1 cellular context compared by ENCODE assay signal in genomic region chr1:3668585-3669300, GRCh38.
A peak's percentile ranks its signal among the peaks of the same experiment; 100 is the strongest.
TF ChIP-seq lines count a peak whose summit lies in the region.

No MANE protein-coding gene starts in this region.

TF ChIP-seq in HepG2, 621 proteins besides CTCF, POLR2A, EP300 and RAD21 (continued from another document and continues in another):
- TF ChIP-seq, protein P1, sequence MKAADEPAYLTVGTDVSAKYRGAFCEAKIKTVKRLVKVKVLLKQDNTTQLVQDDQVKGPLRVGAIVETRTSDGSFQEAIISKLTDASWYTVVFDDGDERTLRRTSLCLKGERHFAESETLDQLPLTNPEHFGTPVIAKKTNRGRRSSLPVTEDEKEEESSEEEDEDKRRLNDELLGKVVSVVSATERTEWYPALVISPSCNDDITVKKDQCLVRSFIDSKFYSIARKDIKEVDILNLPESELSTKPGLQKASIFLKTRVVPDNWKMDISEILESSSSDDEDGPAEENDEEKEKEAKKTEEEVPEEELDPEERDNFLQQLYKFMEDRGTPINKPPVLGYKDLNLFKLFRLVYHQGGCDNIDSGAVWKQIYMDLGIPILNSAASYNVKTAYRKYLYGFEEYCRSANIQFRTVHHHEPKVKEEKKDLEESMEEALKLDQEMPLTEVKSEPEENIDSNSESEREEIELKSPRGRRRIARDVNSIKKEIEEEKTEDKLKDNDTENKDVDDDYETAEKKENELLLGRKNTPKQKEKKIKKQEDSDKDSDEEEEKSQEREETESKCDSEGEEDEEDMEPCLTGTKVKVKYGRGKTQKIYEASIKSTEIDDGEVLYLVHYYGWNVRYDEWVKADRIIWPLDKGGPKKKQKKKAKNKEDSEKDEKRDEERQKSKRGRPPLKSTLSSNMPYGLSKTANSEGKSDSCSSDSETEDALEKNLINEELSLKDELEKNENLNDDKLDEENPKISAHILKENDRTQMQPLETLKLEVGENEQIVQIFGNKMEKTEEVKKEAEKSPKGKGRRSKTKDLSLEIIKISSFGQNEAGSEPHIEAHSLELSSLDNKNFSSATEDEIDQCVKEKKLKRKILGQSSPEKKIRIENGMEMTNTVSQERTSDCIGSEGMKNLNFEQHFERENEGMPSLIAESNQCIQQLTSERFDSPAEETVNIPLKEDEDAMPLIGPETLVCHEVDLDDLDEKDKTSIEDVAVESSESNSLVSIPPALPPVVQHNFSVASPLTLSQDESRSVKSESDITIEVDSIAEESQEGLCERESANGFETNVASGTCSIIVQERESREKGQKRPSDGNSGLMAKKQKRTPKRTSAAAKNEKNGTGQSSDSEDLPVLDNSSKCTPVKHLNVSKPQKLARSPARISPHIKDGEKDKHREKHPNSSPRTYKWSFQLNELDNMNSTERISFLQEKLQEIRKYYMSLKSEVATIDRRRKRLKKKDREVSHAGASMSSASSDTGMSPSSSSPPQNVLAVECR (CRISPR knock-in tag; IDR thresholded peaks at IDR 0.05; ENCODE audit: borderline replicate concordance): peak; percentile 99
- TF ChIP-seq STAT6 (CRISPR knock-in tag; IDR thresholded peaks at IDR 0.05; ENCODE audit: borderline replicate concordance) (no peak), KLF13 (CRISPR knock-in tag; IDR thresholded peaks at IDR 0.05) (no peak), ZBTB20 (CRISPR knock-in tag; IDR thresholded peaks at IDR 0.05; ENCODE audit: borderline replicate concordance, low read depth) (no peak), PRDM10 (CRISPR knock-in tag; IDR thresholded peaks at IDR 0.05; ENCODE audit: low read depth) (no peak), ZNF230 (CRISPR knock-in tag; IDR thresholded peaks at IDR 0.05) (no peak), TAF15 (IDR thresholded peaks at IDR 0.05; ENCODE audit: low read depth, low read length, poor library complexity, severe bottlenecking) (no peak), STAG1 (CRISPR knock-in tag; IDR thresholded peaks at IDR 0.05) (no peak), TBX2 (CRISPR knock-in tag; IDR thresholded peaks at IDR 0.05; ENCODE audit: borderline replicate concordance) (peak; percentile 82; the same call in 1 of the 2 replicates), KLF12 (CRISPR knock-in tag; IDR thresholded peaks at IDR 0.05; ENCODE audit: borderline replicate concordance) (0 out of 2 replicates have a peak, but pooled peaks have one; percentile 30), SMAD9 (CRISPR knock-in tag; IDR thresholded peaks at IDR 0.05) (no peak), ZNF776 (CRISPR knock-in tag; IDR thresholded peaks at IDR 0.05) (peak; percentile 79; the same call in 1 of the 2 replicates), NFE2L2 (IDR thresholded peaks at IDR 0.05; ENCODE audit: low read length) (no peak), THAP11 (CRISPR knock-in tag; IDR thresholded peaks at IDR 0.05) (peak; percentile 84), CBX2 (IDR thresholded peaks at IDR 0.05; ENCODE audit: low read depth, low read length) (no peak), CBX2 (CRISPR knock-in tag; IDR thresholded peaks at IDR 0.05; ENCODE audit: low read depth) (no peak), GFI1 (CRISPR knock-in tag; IDR thresholded peaks at IDR 0.05; ENCODE audit: borderline replicate concordance) (no peak), STAT5B (CRISPR knock-in tag; IDR thresholded peaks at IDR 0.05) (no peak), TFDP1 (CRISPR knock-in tag; IDR thresholded peaks at IDR 0.05; ENCODE audit: borderline replicate concordance) (peak; percentile 50; the same call in 1 of the 2 replicates), NR2F2 (IDR thresholded peaks at IDR 0.05; ENCODE audit: borderline replicate concordance, low read depth) (peak; percentile 31; the same call in 1 of the 2 replicates), THYN1 (CRISPR knock-in tag; IDR thresholded peaks at IDR 0.05; ENCODE audit: borderline replicate concordance, low read depth) (no peak), PAXIP1 (CRISPR knock-in tag; conservative IDR thresholded peaks at IDR 0.05) (0 out of 2 replicates have a peak, but pooled peaks have one; percentile 41), ZBTB49 (CRISPR knock-in tag; IDR thresholded peaks at IDR 0.05; ENCODE audit: borderline replicate concordance) (no peak), SP4 (CRISPR knock-in tag; IDR thresholded peaks at IDR 0.05) (peak; percentile 55; the same call in 1 of the 2 replicates), ZBTB43 (CRISPR knock-in tag; conservative IDR thresholded peaks at IDR 0.05) (0 out of 2 replicates have a peak, but pooled peaks have one; percentile 55), SOX6 (IDR thresholded peaks at IDR 0.05) (no peak), SOX6 (CRISPR knock-in tag; IDR thresholded peaks at IDR 0.05) (peak; percentile 57), SMAD3 (CRISPR knock-in tag; IDR thresholded peaks at IDR 0.05) (no peak), ZBTB38 (CRISPR knock-in tag; IDR thresholded peaks at IDR 0.05) (peak; percentile 53; the same call in 1 of the 2 replicates), IKZF1 (IDR thresholded peaks at IDR 0.05) (no peak), ZNF75D (CRISPR knock-in tag; IDR thresholded peaks at IDR 0.05; ENCODE audit: borderline replicate concordance) (no peak), RFX1 (IDR thresholded peaks at IDR 0.05) (peak; percentile 82), ZNF451 (CRISPR knock-in tag; IDR thresholded peaks at IDR 0.05) (0 out of 2 replicates have a peak, but pooled peaks have one; percentile 57), ZNF382 (CRISPR knock-in tag; IDR thresholded peaks at IDR 0.05; ENCODE audit: borderline replicate concordance) (no peak)
- TF ChIP-seq, protein P2, sequence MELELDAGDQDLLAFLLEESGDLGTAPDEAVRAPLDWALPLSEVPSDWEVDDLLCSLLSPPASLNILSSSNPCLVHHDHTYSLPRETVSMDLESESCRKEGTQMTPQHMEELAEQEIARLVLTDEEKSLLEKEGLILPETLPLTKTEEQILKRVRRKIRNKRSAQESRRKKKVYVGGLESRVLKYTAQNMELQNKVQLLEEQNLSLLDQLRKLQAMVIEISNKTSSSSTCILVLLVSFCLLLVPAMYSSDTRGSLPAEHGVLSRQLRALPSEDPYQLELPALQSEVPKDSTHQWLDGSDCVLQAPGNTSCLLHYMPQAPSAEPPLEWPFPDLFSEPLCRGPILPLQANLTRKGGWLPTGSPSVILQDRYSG (CRISPR knock-in tag; IDR thresholded peaks at IDR 0.05): peak; percentile 61; the same call in 1 of the 2 replicates
- TF ChIP-seq, protein P3, sequence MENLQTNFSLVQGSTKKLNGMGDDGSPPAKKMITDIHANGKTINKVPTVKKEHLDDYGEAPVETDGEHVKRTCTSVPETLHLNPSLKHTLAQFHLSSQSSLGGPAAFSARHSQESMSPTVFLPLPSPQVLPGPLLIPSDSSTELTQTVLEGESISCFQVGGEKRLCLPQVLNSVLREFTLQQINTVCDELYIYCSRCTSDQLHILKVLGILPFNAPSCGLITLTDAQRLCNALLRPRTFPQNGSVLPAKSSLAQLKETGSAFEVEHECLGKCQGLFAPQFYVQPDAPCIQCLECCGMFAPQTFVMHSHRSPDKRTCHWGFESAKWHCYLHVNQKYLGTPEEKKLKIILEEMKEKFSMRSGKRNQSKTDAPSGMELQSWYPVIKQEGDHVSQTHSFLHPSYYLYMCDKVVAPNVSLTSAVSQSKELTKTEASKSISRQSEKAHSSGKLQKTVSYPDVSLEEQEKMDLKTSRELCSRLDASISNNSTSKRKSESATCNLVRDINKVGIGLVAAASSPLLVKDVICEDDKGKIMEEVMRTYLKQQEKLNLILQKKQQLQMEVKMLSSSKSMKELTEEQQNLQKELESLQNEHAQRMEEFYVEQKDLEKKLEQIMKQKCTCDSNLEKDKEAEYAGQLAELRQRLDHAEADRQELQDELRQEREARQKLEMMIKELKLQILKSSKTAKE (CRISPR knock-in tag; IDR thresholded peaks at IDR 0.05; ENCODE audit: borderline replicate concordance): peak; percentile 76; the same call in 1 of the 2 replicates
